In genomic region chr16:30187971-30188561, GRCh38 we compare ENCODE assay signal across 13 cellular contexts. TPM values are rescaled to one million over a fixed set of nuclear protein-coding genes. Genes with fewer than 3 reads are reported as not detected.
A peak's percentile ranks its signal among the peaks of the same experiment; 100 is the strongest.
DNase-seq lines count a peak whose midpoint lies in the region; ATAC-seq and TF ChIP-seq lines count a peak whose summit lies in the region.
"Had no signal": no experiment of that assay in that cellular context is flagged by ENCODE, and none has a peak within 500 bp of the region (broad histone marks: within the 10 kb centered on the region; RNA-seq: fewer than 3 reads in every experiment).

No MANE protein-coding gene starts in this region.

- no peak for DNase-seq in activated naive CD4-positive, alpha-beta T cell treated with anti-CD3 and anti-CD28 coated beads for 36 hours
- no peak for DNase-seq in activated naive CD4-positive, alpha-beta T cell treated with anti-CD3 and anti-CD28 coated beads, Interleukin-2, amount 50 U/mL, for 16 hours
- peak; percentile 4 to 15 for DNase-seq in activated T-cell treated with anti-CD3 and anti-CD28 coated beads, Interleukin-2, amount 50 U/mL, for 72 hours
- DNase-seq in GM20000 (ENCODE audit: low spot score), result no peak
- no peak for DNase-seq in cortex of kidney (lab: John Stamatoyannopoulos, UW)
- DNase-seq: NCI-H1092 treated with DMSO at 0.1 percent for 48 hours, NCI-H446 had no signal

- TF ChIP-seq CTCF in HEK293 (tag by site-specific recombination; IDR thresholded peaks at IDR 0.05) (no peak), neutrophil (IDR thresholded peaks at IDR 0.05) (no peak), GM20000 (IDR thresholded peaks at IDR 0.05; ENCODE audit: extremely low read depth, missing control alignments) (no peak)

- no peak for ATAC-seq in activated T-cell treated with anti-CD3 and anti-CD28 coated beads, Interleukin-2, amount 50 U/mL, for 72 hours (replicated peaks in 1 of 2)
- ATAC-seq in HG02938 (IDR thresholded peaks at IDR 0.05; ENCODE audit: unreplicated experiment), result no peak

- POLR2A ChIA-PET in HEK293 (lab: Yijun Ruan, JAX), result interaction anchor here (0.6 kb wide), 1 partner anchor 336 kb away, joined by 3 read pairs; no protein-coding TSS in a partner anchor

- H3K4me3 ChIP-seq in HEK293 (ENCODE audit: low read depth, low read length) (no peak overlapping the region), neutrophil (ENCODE audit: low read depth in 1 of 2, low read length in 1 of 2) (peak overlapping the region in 1 of 2 experiments; percentile 96)
- H3K4me3 ChIP-seq: smooth muscle cell, vagina had no signal

- H3K9me3 ChIP-seq in HEK293 (ENCODE audit: control insufficient read depth, insufficient read depth, low read depth, low read length) (no peaks in the 10 kb centered on the region), neutrophil (no peaks in the 10 kb centered on the region)
- H3K9me3 ChIP-seq: heart right ventricle, vagina had no signal

- H3K4me1 ChIP-seq in HEK293 (ENCODE audit: control insufficient read depth, insufficient read depth, low read length), result peaks cover 3% of the 10 kb centered on the region; the same call in 1 of the 2 replicates
- H3K4me1 ChIP-seq in neutrophil (ENCODE audit: control insufficient read depth in 1 of 2, insufficient read depth in 1 of 2, low read depth in 1 of 2, low read length in 1 of 2), result peaks cover 28 to 36% of the 10 kb centered on the region in 2 experiments

- peaks cover 43% of the 10 kb centered on the region for H3K36me3 Mint-ChIP-seq in activated naive CD4-positive, alpha-beta T cell treated with anti-CD3 and anti-CD28 coated beads for 36 hours (ENCODE audit: low read depth)
- H3K36me3 Mint-ChIP-seq in activated T-cell treated with anti-CD3 and anti-CD28 coated beads, Interleukin-2, amount 50 U/mL, for 72 hours (ENCODE audit: insufficient read depth in 2 of 2), result peaks cover 18 to 28% of the 10 kb centered on the region in 2 donors

- H3K27ac ChIP-seq in HEK293 (ENCODE audit: extremely low read depth, low read depth, low read length) (no peak overlapping the region), neutrophil (peak overlapping the region; percentile 99)
- H3K27ac ChIP-seq: vagina had no signal

- intact Hi-C loops in activated naive CD4-positive, alpha-beta T cell treated with anti-CD3 and anti-CD28 coated beads for 36 hours (cut with micrococcal nuclease), result no loop called here

- H3K27me3 ChIP-seq in neutrophil, result no peaks in the 10 kb centered on the region
- H3K27me3 ChIP-seq: heart right ventricle, vagina had no signal

- no peaks in the 10 kb centered on the region for H3K27me3 Mint-ChIP-seq in activated naive CD4-positive, alpha-beta T cell treated with anti-CD3 and anti-CD28 coated beads for 36 hours (ENCODE audit: low read depth)
- no peaks in the 10 kb centered on the region for H3K27me3 Mint-ChIP-seq in activated T-cell treated with anti-CD3 and anti-CD28 coated beads, Interleukin-2, amount 50 U/mL, for 72 hours (ENCODE audit: low read depth)

- CTCF ChIA-PET in activated naive CD4-positive, alpha-beta T cell treated with anti-CD3 and anti-CD28 coated beads for 36 hours (lab: Charles Lee), result interaction anchor here (0.6 to 1.4 kb wide), 2 partner anchors 72 to 96 kb away, joined by 4 read pairs; partner anchors contain the start of gene TBX6
- CTCF ChIA-PET in HEK293 (lab: Yijun Ruan, JAX), result no interaction called here

- H3K9me3 Mint-ChIP-seq in activated naive CD4-positive, alpha-beta T cell treated with anti-CD3 and anti-CD28 coated beads for 36 hours, result no peaks in the 10 kb centered on the region
- H3K9me3 Mint-ChIP-seq in activated T-cell treated with anti-CD3 and anti-CD28 coated beads, Interleukin-2, amount 50 U/mL, for 72 hours, result no peaks in the 10 kb centered on the region

- H3K4me1 Mint-ChIP-seq in activated naive CD4-positive, alpha-beta T cell treated with anti-CD3 and anti-CD28 coated beads for 36 hours (ENCODE audit: low read depth), result peaks cover 16% of the 10 kb centered on the region
- peaks cover 21% of the 10 kb centered on the region for H3K4me1 Mint-ChIP-seq in activated T-cell treated with anti-CD3 and anti-CD28 coated beads, Interleukin-2, amount 50 U/mL, for 72 hours (ENCODE audit: low read depth)

- H3K36me3 ChIP-seq in HEK293 (ENCODE audit: control insufficient read depth in 2 of 2, insufficient read depth in 1 of 2, low read length in 2 of 2) (peaks cover 0 to 15% of the 10 kb centered on the region in 2 experiments; a peak in 1 of 3 replicates), neutrophil (peaks cover 41% of the 10 kb centered on the region)
- H3K36me3 ChIP-seq: vagina had no signal

- H3K4me3 Mint-ChIP-seq in activated naive CD4-positive, alpha-beta T cell treated with anti-CD3 and anti-CD28 coated beads for 36 hours, result peak overlapping the region; percentile 18
- H3K4me3 Mint-ChIP-seq in activated T-cell treated with anti-CD3 and anti-CD28 coated beads, Interleukin-2, amount 50 U/mL, for 72 hours, result peak overlapping the region; percentile 29 to 49

- H3K27ac Mint-ChIP-seq in activated naive CD4-positive, alpha-beta T cell treated with anti-CD3 and anti-CD28 coated beads for 36 hours, result peak overlapping the region; percentile 72
- no peak overlapping the region for H3K27ac Mint-ChIP-seq in activated T-cell treated with anti-CD3 and anti-CD28 coated beads, Interleukin-2, amount 50 U/mL, for 72 hours

TF ChIP-seq in HEK293, 187 proteins besides CTCF, POLR2A, EP300 and RAD21:
- TF ChIP-seq AEBP2 (tag by site-specific recombination; IDR thresholded peaks at IDR 0.05; ENCODE audit: borderline replicate concordance) (no peak), ZFP69B (tag by site-specific recombination; IDR thresholded peaks at IDR 0.05) (peak; percentile 21; the same call in 1 of the 2 replicates), ZNF692 (tag by site-specific recombination; IDR thresholded peaks at IDR 0.05) (peak; percentile 55; the same call in 1 of the 2 replicates), BCL6B (tag by site-specific recombination; IDR thresholded peaks at IDR 0.05) (no peak), ZNF266 (tag by site-specific recombination; IDR thresholded peaks at IDR 0.05; ENCODE audit: low read depth) (no peak), ZNF37A (tag by site-specific recombination; IDR thresholded peaks at IDR 0.05) (no peak)

RNA-seq across cellular contexts. Expression of gene CORO1A, which starts 4.7 kb away (rescaled TPM):
- 100 to 1,000 TPM; 855 to 866 TPM for total RNA-seq in activated naive CD4-positive, alpha-beta T cell treated with anti-CD3 and anti-CD28 coated beads for 36 hours
- total RNA-seq in activated T-cell treated with anti-CD3 and anti-CD28 coated beads, Interleukin-2, amount 50 U/mL, for 72 hours, result 100 to 1,000 TPM; 843 to 987 TPM

RNA-seq across cellular contexts. Expression of gene BOLA2B, which starts 5.4 kb away (rescaled TPM):
- 100 to 1,000 TPM; 160 to 173 TPM for total RNA-seq in activated naive CD4-positive, alpha-beta T cell treated with anti-CD3 and anti-CD28 coated beads for 36 hours
- 10 to 100 TPM; 73.7 to 87.3 TPM for total RNA-seq in activated T-cell treated with anti-CD3 and anti-CD28 coated beads, Interleukin-2, amount 50 U/mL, for 72 hours

RNA-seq across cellular contexts. Expression of gene SLX1A, which starts 5.6 kb away (rescaled TPM):
- total RNA-seq in activated naive CD4-positive, alpha-beta T cell treated with anti-CD3 and anti-CD28 coated beads for 36 hours, result 10 to 100 TPM; 35.4 to 42.5 TPM
- total RNA-seq in activated T-cell treated with anti-CD3 and anti-CD28 coated beads, Interleukin-2, amount 50 U/mL, for 72 hours, result 100 to 1,000 TPM in 1 of 2 donors, 10 to 100 TPM in 1; 48.1 to 129 TPM

RNA-seq across cellular contexts. Expression of gene SULT1A3, which starts 11.0 kb away (rescaled TPM):
- total RNA-seq in activated naive CD4-positive, alpha-beta T cell treated with anti-CD3 and anti-CD28 coated beads for 36 hours, result 1 to 10 TPM; 8.7 to 9.2 TPM
- 10 to 100 TPM; 16.6 to 20.1 TPM for total RNA-seq in activated T-cell treated with anti-CD3 and anti-CD28 coated beads, Interleukin-2, amount 50 U/mL, for 72 hours

Comparison
In these comparisons a context has a peak if more than half of its experiments do, and no peak if none do; other contexts are left out.
1. DNase-seq: peak in activated T-cell treated with anti-CD3 and anti-CD28 coated beads, Interleukin-2, amount 50 U/mL, for 72 hours (2 of 2); none in activated naive CD4-positive, alpha-beta T cell treated with anti-CD3 and anti-CD28 coated beads for 36 hours (single experiment), activated naive CD4-positive, alpha-beta T cell treated with anti-CD3 and anti-CD28 coated beads, Interleukin-2, amount 50 U/mL, for 16 hours (single experiment), GM20000 (single experiment) and cortex of kidney (single experiment).